In genomic region chr10:129419386-129419785, GRCh38 we compare ENCODE assay signal across 18 cellular contexts. TPM values are rescaled to one million over a fixed set of nuclear protein-coding genes. Genes with fewer than 3 reads are reported as not detected.
DNase-seq lines count a peak whose midpoint lies in the region; ATAC-seq and TF ChIP-seq lines count a peak whose summit lies in the region.
"Had no signal": no experiment of that assay in that cellular context is flagged by ENCODE, and none has a peak within 500 bp of the region (broad histone marks: within the 10 kb centered on the region; RNA-seq: fewer than 3 reads in every experiment).

No MANE protein-coding gene starts in this region.

- H3K27ac Mint-ChIP-seq in nephron progenitor cell = peak overlapping the region; percentile 36
- H3K27ac Mint-ChIP-seq: B cell; CD4-positive, alpha-beta memory T cell; HFFc6 had no signal

- H3K4me3 ChIP-seq in right atrium auricular region (no peak overlapping the region), heart right ventricle (no peak overlapping the region), BE2C (ENCODE audit: low read depth, low read length) (no peak overlapping the region)
- H3K4me3 ChIP-seq: BLaER1 treated with 17β-estradiol and CSF1 and Interleukin-3, amounts not matched to agents 10 nM and 100 nM; HAP-1 had no signal

- H3K9me3 Mint-ChIP-seq in nephron progenitor cell = no peaks in the 10 kb centered on the region
- H3K9me3 Mint-ChIP-seq: CD4-positive, alpha-beta memory T cell had no signal

- no peaks in the 10 kb centered on the region for H3K36me3 Mint-ChIP-seq in nephron progenitor cell (ENCODE audit: low read depth)
- H3K36me3 Mint-ChIP-seq: CD4-positive, alpha-beta memory T cell had no signal

- no peaks in the 10 kb centered on the region for H3K36me3 ChIP-seq in right atrium auricular region
- no peaks in the 10 kb centered on the region for H3K36me3 ChIP-seq in heart right ventricle
- H3K36me3 ChIP-seq in BE2C = no peaks in the 10 kb centered on the region
- H3K36me3 ChIP-seq: BLaER1 treated with 17β-estradiol and CSF1 and Interleukin-3, amounts not matched to agents 10 nM and 100 nM; HAP-1 had no signal

- H3K9me3 ChIP-seq in right atrium auricular region (no peaks in the 10 kb centered on the region), heart right ventricle (no peaks in the 10 kb centered on the region), BE2C (no peaks in the 10 kb centered on the region)
- H3K9me3 ChIP-seq: HAP-1 had no signal

- ATAC-seq in heart right ventricle (no peak), HG02973 (IDR thresholded peaks at IDR 0.05; ENCODE audit: unreplicated experiment) (no peak)

- H3K27ac ChIP-seq in right atrium auricular region (no peak overlapping the region), heart right ventricle (no peak overlapping the region)
- H3K27ac ChIP-seq: 22Rv1; BLaER1 treated with 17β-estradiol and CSF1 and Interleukin-3, amounts not matched to agents 10 nM and 100 nM had no signal

- 89 to 94% methylated on average over 24 of the region's 24 CpGs for WGBS in heart right ventricle, 2 donors

- peaks cover 29% of the 10 kb centered on the region for H3K4me1 Mint-ChIP-seq in nephron progenitor cell
- H3K4me1 Mint-ChIP-seq: B cell; CD4-positive, alpha-beta memory T cell had no signal

- H3K4me3 Mint-ChIP-seq in nephron progenitor cell = no peak overlapping the region
- H3K4me3 Mint-ChIP-seq: B cell; CD4-positive, alpha-beta memory T cell; HFFc6 had no signal

- no peaks in the 10 kb centered on the region for H3K4me1 ChIP-seq in right atrium auricular region
- H3K4me1 ChIP-seq in heart right ventricle = peaks cover 0 to 25% (median 7%) of the 10 kb centered on the region in 9 donors
- no peaks in the 10 kb centered on the region for H3K4me1 ChIP-seq in BE2C
- H3K4me1 ChIP-seq: HAP-1 had no signal

- DNase-seq in right atrium auricular region (ENCODE audit: low spot score) = peak; percentile 47
- no peak for DNase-seq in heart right ventricle
- DNase-seq in nephron progenitor cell = no peak
- peak; percentile 6 for DNase-seq in ureter (ENCODE audit: low spot score)
- DNase-seq in BE2C = no peak
- DNase-seq: Calu3; CD4-positive, alpha-beta memory T cell; COR-L47; DMS53; DMS79 treated with DMSO at 0.1 percent for 48 hours; GF-D8; GOT3; HFFc6 had no signal

- no peaks in the 10 kb centered on the region for H3K27me3 Mint-ChIP-seq in nephron progenitor cell (ENCODE audit: low read depth, poor library complexity)

- intact Hi-C loops in heart right ventricle (cut with DNase I) = loop anchor here in 2 of 10 donors (10.0 kb wide), 2 partner anchors 385 to 545 kb away; partner anchors contain the start of gene EBF3 (in 1 of the 2)

- TF ChIP-seq CTCF in right atrium auricular region (IDR thresholded peaks at IDR 0.05) (no peak), heart right ventricle (IDR thresholded peaks at IDR 0.05) (no peak), nephron progenitor cell (IDR thresholded peaks at IDR 0.05) (no peak), BE2C (IDR thresholded peaks at IDR 0.05; ENCODE audit: low read depth, low read length) (no peak)

- no peaks in the 10 kb centered on the region for H3K27me3 ChIP-seq in right atrium auricular region
- H3K27me3 ChIP-seq in heart right ventricle = peaks cover 0 to 14% (median 7%) of the 10 kb centered on the region in 7 donors
- H3K27me3 ChIP-seq in BE2C = no peaks in the 10 kb centered on the region
- H3K27me3 ChIP-seq: BLaER1 treated with 17β-estradiol and CSF1 and Interleukin-3, amounts not matched to agents 10 nM and 100 nM had no signal

RNA-seq across cellular contexts. Expression of gene MGMT, which starts 47.7 kb away (rescaled TPM):
- total RNA-seq in right atrium auricular region = 10 to 100 TPM; 18.2 to 19.2 TPM
- 10 to 100 TPM in 8 of 10 donors, 1 to 10 TPM in 2; 8.4 to 17.8 (median 12.9) TPM for total RNA-seq in heart right ventricle
- polyA plus RNA-seq in heart right ventricle = 10 to 100 TPM; 10.1 to 11.9 TPM
- total RNA-seq in ureter = 38.6 TPM
- polyA plus RNA-seq in BE2C (2012; ENCODE audit: insufficient read depth, insufficient read length, low read depth) = 2.7 TPM

Comparison
In these comparisons a context has a peak if more than half of its experiments do, and no peak if none do; other contexts are left out.
1. DNase-seq: peak in right atrium auricular region (single experiment) and ureter (single experiment); none in heart right ventricle (0 of 2), nephron progenitor cell (single experiment) and BE2C (single experiment).